11 cellular contexts compared by ENCODE assay signal in genomic region chr15:100595964-100596363, GRCh38. TPM values are rescaled to one million over a fixed set of nuclear protein-coding genes. Genes with fewer than 3 reads are reported as not detected.
DNase-seq lines count a peak whose midpoint lies in the region; ATAC-seq and TF ChIP-seq lines count a peak whose summit lies in the region.
"Had no signal": no experiment of that assay in that cellular context is flagged by ENCODE, and none has a peak within 500 bp of the region (broad histone marks: within the 10 kb centered on the region; RNA-seq: fewer than 3 reads in every experiment).

No MANE protein-coding gene starts in this region.

- no peaks in the 10 kb centered on the region for H3K36me3 ChIP-seq in CD8-positive, alpha-beta memory T cell (ENCODE audit: insufficient read depth, low read length)
- H3K36me3 ChIP-seq in RWPE2 (ENCODE audit: low read depth) (peaks cover 6% of the 10 kb centered on the region), spleen (peaks cover 0 to 7% (median 0%) of the 10 kb centered on the region in 6 donors)
- no peaks in the 10 kb centered on the region for H3K36me3 ChIP-seq in effector memory CD4-positive, alpha-beta T cell (ENCODE audit: control insufficient read depth, insufficient read depth, low read length)
- H3K36me3 ChIP-seq: right lobe of liver had no signal

- peaks cover 90% of the 10 kb centered on the region for H3K4me1 ChIP-seq in CD8-positive, alpha-beta memory T cell (ENCODE audit: insufficient read depth, low read length)
- H3K4me1 ChIP-seq in RWPE2 (ENCODE audit: insufficient read depth, poor library complexity, severe bottlenecking) (peaks cover 13% of the 10 kb centered on the region), spleen (peaks cover 19 to 84% (median 44%) of the 10 kb centered on the region in 6 donors)
- peaks cover 61% of the 10 kb centered on the region for H3K4me1 ChIP-seq in effector memory CD4-positive, alpha-beta T cell (ENCODE audit: control insufficient read depth, insufficient read depth, low read length, poor library complexity, severe bottlenecking)

- no peaks in the 10 kb centered on the region for H3K9me3 Mint-ChIP-seq in CD8-positive, alpha-beta memory T cell

- WGBS in spleen, 5 donors: 70 to 82% (median 81%) methylated on average over 3 of the region's 3 CpGs

- no peak for TF ChIP-seq POLR2A in spleen (IDR thresholded peaks at IDR 0.05)

- intact Hi-C loops in spleen (cut with DNase I; ENCODE audit: low total_unique reads): no loop called here

- peaks cover 0 to 7% (median 5%) of the 10 kb centered on the region in 3 donors for H3K36me3 Mint-ChIP-seq in CD8-positive, alpha-beta memory T cell

- H3K27me3 ChIP-seq in CD8-positive, alpha-beta memory T cell (ENCODE audit: insufficient read depth, low read length, poor library complexity, severe bottlenecking): no peaks in the 10 kb centered on the region
- H3K27me3 ChIP-seq in RWPE2 (ENCODE audit: insufficient read depth, poor library complexity, severe bottlenecking) (no peaks in the 10 kb centered on the region), spleen (replicated peaks in 1 of 7) (no peaks in the 10 kb centered on the region)
- no peaks in the 10 kb centered on the region for H3K27me3 ChIP-seq in effector memory CD4-positive, alpha-beta T cell (replicated peaks; ENCODE audit: control insufficient read depth, insufficient read depth, low read length, poor library complexity, severe bottlenecking)
- H3K27me3 ChIP-seq: right lobe of liver had no signal

- no peak for DNase-seq in CD8-positive, alpha-beta memory T cell
- DNase-seq in RWPE2 (ENCODE audit: low spot score): no peak
- DNase-seq in effector memory CD4-positive, alpha-beta T cell: no peak
- DNase-seq in spleen: no peak
- DNase-seq in NCI-H1105 treated with DMSO at 0.1 percent for 48 hours (lab: John Stamatoyannopoulos, UW): no peak
- DNase-seq in HuH-7 (ENCODE audit: low spot score): no peak
- no peak for DNase-seq in NCI-H510A (lab: John Stamatoyannopoulos, UW)
- DNase-seq: DMS53, right lobe of liver, SIG-M5 had no signal

- no peaks in the 10 kb centered on the region for H3K27me3 Mint-ChIP-seq in CD8-positive, alpha-beta memory T cell

- peak overlapping the region; percentile 90 to 100 (median 96) for H3K27ac Mint-ChIP-seq in CD8-positive, alpha-beta memory T cell

- peak overlapping the region; percentile 64 for H3K27ac ChIP-seq in CD8-positive, alpha-beta memory T cell (ENCODE audit: low read depth, low read length)
- H3K27ac ChIP-seq in RWPE2 (ENCODE audit: poor library complexity, severe bottlenecking) (peak overlapping the region; percentile 11), spleen (peak overlapping the region; percentile 48 to 83 (median 64))
- peak overlapping the region; percentile 83 for H3K27ac ChIP-seq in effector memory CD4-positive, alpha-beta T cell (ENCODE audit: insufficient read depth, low read length, poor library complexity, severe bottlenecking)
- H3K27ac ChIP-seq: right lobe of liver had no signal

- H3K9me3 ChIP-seq in CD8-positive, alpha-beta memory T cell (ENCODE audit: low read length): no peaks in the 10 kb centered on the region
- H3K9me3 ChIP-seq in RWPE2 (ENCODE audit: severe bottlenecking) (peaks cover 8% of the 10 kb centered on the region), spleen (no peaks in the 10 kb centered on the region)
- no peaks in the 10 kb centered on the region for H3K9me3 ChIP-seq in effector memory CD4-positive, alpha-beta T cell (ENCODE audit: control insufficient read depth, low read length)
- H3K9me3 ChIP-seq: right lobe of liver had no signal

- CTCF ChIA-PET in CD8-positive, alpha-beta memory T cell (lab: Charles Lee): interaction anchor here (1.2 to 2.7 kb wide), 3 partner anchors 10 to 246 kb away, joined by 4 to 14 read pairs (median 10); no protein-coding TSS in a partner anchor

- peaks cover 62 to 79% (median 74%) of the 10 kb centered on the region in 3 donors for H3K4me1 Mint-ChIP-seq in CD8-positive, alpha-beta memory T cell

- TF ChIP-seq CTCF in RWPE2 (IDR thresholded peaks at IDR 0.05; ENCODE audit: poor library complexity, severe bottlenecking) (no peak), spleen (IDR thresholded peaks at IDR 0.05 in 8 of 11, conservative IDR thresholded peaks at IDR 0.05 in 3 of 11) (no peak)

- peak overlapping the region; percentile 82 to 93 (median 84) for H3K4me3 Mint-ChIP-seq in CD8-positive, alpha-beta memory T cell

- no peak for ATAC-seq in RWPE2 (ENCODE audit: low read depth)
- no peak for ATAC-seq in GM18868 (IDR thresholded peaks at IDR 0.05; ENCODE audit: unreplicated experiment)

- peak overlapping the region; percentile 47 for H3K4me3 ChIP-seq in CD8-positive, alpha-beta memory T cell (ENCODE audit: low read length)
- no peak overlapping the region for H3K4me3 ChIP-seq in RWPE2 (ENCODE audit: severe bottlenecking)
- peak overlapping the region; percentile 33 for H3K4me3 ChIP-seq in effector memory CD4-positive, alpha-beta T cell (ENCODE audit: insufficient read depth, low read depth, low read length, poor library complexity, severe bottlenecking)
- H3K4me3 ChIP-seq in spleen: peak overlapping the region in 2 of 8 donors; percentile 19 to 55
- H3K4me3 ChIP-seq: right lobe of liver had no signal

- POLR2A ChIA-PET in CD8-positive, alpha-beta memory T cell (lab: Charles Lee): no interaction called here

RNA-seq across cellular contexts. Expression of gene LINS1, which starts 6.0 kb away (rescaled TPM):
- total RNA-seq in CD8-positive, alpha-beta memory T cell: 10 to 100 TPM; 29.6 to 31.0 TPM
- 46.1 TPM for polyA plus RNA-seq in CD8-positive, alpha-beta memory T cell
- total RNA-seq in spleen: 10 to 100 TPM; 25.7 to 71.1 (median 30.6) TPM
- polyA plus RNA-seq in spleen: 10 to 100 TPM in 1 of 3 donors, 1 to 10 TPM in 2; 7.7 to 14.5 (median 9.3) TPM

RNA-seq across cellular contexts. Expression of gene ASB7, which starts 6.4 kb away (rescaled TPM):
- total RNA-seq in CD8-positive, alpha-beta memory T cell: 10 to 100 TPM; 14.9 to 16.0 TPM
- 11.2 TPM for polyA plus RNA-seq in CD8-positive, alpha-beta memory T cell
- total RNA-seq in spleen: 10 to 100 TPM; 15.6 to 27.1 (median 16.4) TPM
- polyA plus RNA-seq in spleen: 1 to 10 TPM; 3.4 to 5.1 (median 4.0) TPM

Comparison
In these comparisons a context has a peak if more than half of its experiments do, and no peak if none do; other contexts are left out.
1. H3K27ac ChIP-seq: peak in every context shown above with its lines; median percentile 83 in effector memory CD4-positive, alpha-beta T cell; 64 in CD8-positive, alpha-beta memory T cell; 64 in spleen; 11 in RWPE2.